Comparison of ENCODE assay signal across 27 cellular contexts in the genomic region with DNA sequence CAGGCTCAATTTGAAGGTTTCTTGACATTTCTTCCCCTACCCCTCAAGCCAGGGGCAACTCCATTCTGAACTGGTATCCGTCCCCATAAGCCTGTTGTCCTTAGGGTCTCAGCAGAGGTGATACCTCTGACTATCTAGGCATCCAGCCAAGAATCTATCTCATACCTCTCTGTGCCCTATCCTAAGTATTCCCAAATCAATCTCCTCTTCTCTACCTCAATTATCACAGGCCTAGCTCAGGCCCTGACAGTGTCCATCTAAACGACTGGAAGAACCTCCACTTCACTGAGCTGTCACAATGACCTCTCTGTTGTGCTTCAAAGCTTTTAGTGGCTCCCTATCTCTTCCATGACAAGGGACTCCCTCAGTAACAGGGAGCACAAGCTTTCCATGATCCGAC. TPM values are rescaled to one million over a fixed set of nuclear protein-coding genes. Genes with fewer than 3 reads are reported as not detected.
DNase-seq lines count a peak whose midpoint lies in the region; ATAC-seq and TF ChIP-seq lines count a peak whose summit lies in the region.
"Had no signal": no experiment of that assay in that cellular context is flagged by ENCODE, and none has a peak within 500 bp of the region (broad histone marks: within the 10 kb centered on the region; RNA-seq: fewer than 3 reads in every experiment).

No MANE protein-coding gene starts in this region.

- CTCF ChIA-PET in activated CD4-positive, alpha-beta T cell treated with anti-CD3 and anti-CD28 coated beads, Interleukin-2, amount 10 ng/mL, durations not matched to agents 7 days and 5 days (lab: Charles Lee), result no interaction called here
- CTCF ChIA-PET in activated CD8-positive, alpha-beta memory T cell treated with anti-CD3 and anti-CD28 coated beads, Interleukin-2, amount 10 ng/mL, durations not matched to agents 7 days and 5 days (lab: Charles Lee), result no interaction called here
- CTCF ChIA-PET in PC-3 (lab: Charles Lee), result no interaction called here

- BruUV-seq in PC-3 (replicated peaks; lab: Mats Ljungman, UMichigan), result no TSS peak

- H3K27ac Mint-ChIP-seq in activated CD4-positive, alpha-beta T cell treated with anti-CD3 and anti-CD28 coated beads, Interleukin-2, amount 10 ng/mL, durations not matched to agents 7 days and 5 days, result peak overlapping the region; percentile 6
- H3K27ac Mint-ChIP-seq in T-helper 17 cell, result no peak overlapping the region
- H3K27ac Mint-ChIP-seq in central memory CD8-positive, alpha-beta T cell (ENCODE audit: low read depth), result peak overlapping the region; percentile 36
- no peak overlapping the region for H3K27ac Mint-ChIP-seq in activated CD8-positive, alpha-beta memory T cell treated with anti-CD3 and anti-CD28 coated beads, Interleukin-2, amount 10 ng/mL, durations not matched to agents 7 days and 5 days

- H3K4me3 ChIP-seq in neutrophil (ENCODE audit: low read depth in 1 of 2, low read length in 1 of 2) (no peak overlapping the region), PC-3 (ENCODE audit: low read length) (no peak overlapping the region)

- H4K20me1 ChIP-seq in PC-3 (ENCODE audit: low read length), result no peaks in the 10 kb centered on the region

- H3K4me1 Mint-ChIP-seq in activated CD4-positive, alpha-beta T cell treated with anti-CD3 and anti-CD28 coated beads, Interleukin-2, amount 10 ng/mL, durations not matched to agents 7 days and 5 days, result no peaks in the 10 kb centered on the region
- H3K4me1 Mint-ChIP-seq in T-helper 17 cell, result peaks cover 21% of the 10 kb centered on the region
- peaks cover 6% of the 10 kb centered on the region for H3K4me1 Mint-ChIP-seq in central memory CD8-positive, alpha-beta T cell
- H3K4me1 Mint-ChIP-seq in activated CD8-positive, alpha-beta memory T cell treated with anti-CD3 and anti-CD28 coated beads, Interleukin-2, amount 10 ng/mL, durations not matched to agents 7 days and 5 days, result no peaks in the 10 kb centered on the region
- H3K4me1 Mint-ChIP-seq: CD14-positive monocyte had no signal

- no peaks in the 10 kb centered on the region for H3K79me2 ChIP-seq in PC-3 (ENCODE audit: low read length)

- peaks cover 34% of the 10 kb centered on the region for H3K36me3 Mint-ChIP-seq in activated CD4-positive, alpha-beta T cell treated with anti-CD3 and anti-CD28 coated beads, Interleukin-2, amount 10 ng/mL, durations not matched to agents 7 days and 5 days (ENCODE audit: low read depth)
- peaks cover 15% of the 10 kb centered on the region for H3K36me3 Mint-ChIP-seq in T-helper 17 cell (ENCODE audit: low read depth)
- peaks cover 54% of the 10 kb centered on the region for H3K36me3 Mint-ChIP-seq in central memory CD8-positive, alpha-beta T cell (ENCODE audit: insufficient read depth)
- peaks cover 48% of the 10 kb centered on the region for H3K36me3 Mint-ChIP-seq in activated CD8-positive, alpha-beta memory T cell treated with anti-CD3 and anti-CD28 coated beads, Interleukin-2, amount 10 ng/mL, durations not matched to agents 7 days and 5 days

- H3K9me2 ChIP-seq in PC-3 (replicated peaks; ENCODE audit: low read length), result no peaks in the 10 kb centered on the region

- no peak for TF ChIP-seq CTCF in neutrophil (IDR thresholded peaks at IDR 0.05)
- TF ChIP-seq CTCF in PC-3 (conservative IDR thresholded peaks at IDR 0.05; ENCODE audit: low read depth, low read length), result no peak

- H3K36me3 ChIP-seq in neutrophil (peaks cover 92% of the 10 kb centered on the region), PC-3 (ENCODE audit: low read depth, low read length) (peaks cover 15% of the 10 kb centered on the region; the same call in 1 of the 2 replicates)

- DNase-seq in activated CD4-positive, alpha-beta T cell treated with anti-CD3 and anti-CD28 coated beads, Interleukin-2, amount 10 ng/mL, durations not matched to agents 7 days and 5 days, result no peak
- no peak for DNase-seq in activated CD4-positive, alpha-beta T cell treated with anti-CD3 and anti-CD28 coated beads for 4 hours
- DNase-seq in T-helper 17 cell, result no peak
- DNase-seq in central memory CD8-positive, alpha-beta T cell (ENCODE audit: low spot score in 2 of 2), result no peak
- DNase-seq in activated CD8-positive, alpha-beta memory T cell treated with anti-CD3 and anti-CD28 coated beads, Interleukin-2, amount 10 ng/mL, durations not matched to agents 7 days and 5 days, result no peak
- no peak for DNase-seq in PC-3
- DNase-seq: 8988T, ACHN, BE2C, Calu3, DMS79 treated with DMSO at 0.1 percent for 48 hours, IMR-90, NCI-H1048, NCI-H1417, NCI-H1694, NCI-H2029 treated with DMSO at 0.1 percent for 48 hours, NCI-H226, NCI-H510A, NCI-H69, SHP77 had no signal

- H3K9me3 ChIP-seq in T-helper 17 cell (ENCODE audit: control insufficient read depth, low read length, poor library complexity, severe bottlenecking) (no peaks in the 10 kb centered on the region), neutrophil (no peaks in the 10 kb centered on the region), PC-3 (ENCODE audit: low read length) (no peaks in the 10 kb centered on the region)
- H3K9me3 ChIP-seq: BE2C had no signal

- no peak overlapping the region for H3K9ac ChIP-seq in PC-3 (ENCODE audit: low read length)
- H3K9ac ChIP-seq: KMS-11 had no signal

- no peak overlapping the region for H3K4me2 ChIP-seq in PC-3 (ENCODE audit: low read length)
- H3K4me2 ChIP-seq: KMS-11 had no signal

- no peaks in the 10 kb centered on the region for H3K27me3 ChIP-seq in neutrophil
- no peaks in the 10 kb centered on the region for H3K27me3 ChIP-seq in PC-3 (ENCODE audit: low read length)
- H3K27me3 ChIP-seq: BE2C had no signal

- ATAC-seq in T-helper 17 cell (no peak), HG02870 (IDR thresholded peaks at IDR 0.05; ENCODE audit: unreplicated experiment) (no peak), PC-3 (no peak)
- ATAC-seq in central memory CD8-positive, alpha-beta T cell (replicated peaks; ENCODE audit: extremely low read depth, poor library complexity, severe bottlenecking), result no peak
- ATAC-seq in activated CD8-positive, alpha-beta memory T cell treated with anti-CD3 and anti-CD28 coated beads, Interleukin-2, amount 10 ng/mL, durations not matched to agents 7 days and 5 days, result no peak
- ATAC-seq: HCT116, Panc1 had no signal

- H2AFZ ChIP-seq in PC-3 (ENCODE audit: low read length), result no peak overlapping the region

- H3K4me3 Mint-ChIP-seq in activated CD4-positive, alpha-beta T cell treated with anti-CD3 and anti-CD28 coated beads, Interleukin-2, amount 10 ng/mL, durations not matched to agents 7 days and 5 days, result no peak overlapping the region
- peak overlapping the region; percentile 31 for H3K4me3 Mint-ChIP-seq in T-helper 17 cell
- no peak overlapping the region for H3K4me3 Mint-ChIP-seq in central memory CD8-positive, alpha-beta T cell
- H3K4me3 Mint-ChIP-seq in activated CD8-positive, alpha-beta memory T cell treated with anti-CD3 and anti-CD28 coated beads, Interleukin-2, amount 10 ng/mL, durations not matched to agents 7 days and 5 days, result no peak overlapping the region
- H3K4me3 Mint-ChIP-seq: CD14-positive monocyte had no signal

- no peaks in the 10 kb centered on the region for H3K9me3 Mint-ChIP-seq in activated CD4-positive, alpha-beta T cell treated with anti-CD3 and anti-CD28 coated beads, Interleukin-2, amount 10 ng/mL, durations not matched to agents 7 days and 5 days
- no peaks in the 10 kb centered on the region for H3K9me3 Mint-ChIP-seq in central memory CD8-positive, alpha-beta T cell
- no peaks in the 10 kb centered on the region for H3K9me3 Mint-ChIP-seq in activated CD8-positive, alpha-beta memory T cell treated with anti-CD3 and anti-CD28 coated beads, Interleukin-2, amount 10 ng/mL, durations not matched to agents 7 days and 5 days (ENCODE audit: low read depth)
- H3K9me3 Mint-ChIP-seq: CD14-positive monocyte had no signal

- H3K27ac ChIP-seq in neutrophil (peak overlapping the region; percentile 28), PC-3 (ENCODE audit: low read length) (no peak overlapping the region)
- H3K27ac ChIP-seq: KMS-11, RWPE1 had no signal

- H3F3A ChIP-seq in PC-3 (ENCODE audit: low read length, unreplicated experiment), result no peaks in the 10 kb centered on the region

- no peaks in the 10 kb centered on the region for H3K27me3 Mint-ChIP-seq in activated CD4-positive, alpha-beta T cell treated with anti-CD3 and anti-CD28 coated beads, Interleukin-2, amount 10 ng/mL, durations not matched to agents 7 days and 5 days
- no peaks in the 10 kb centered on the region for H3K27me3 Mint-ChIP-seq in T-helper 17 cell
- H3K27me3 Mint-ChIP-seq in central memory CD8-positive, alpha-beta T cell, result no peaks in the 10 kb centered on the region
- no peaks in the 10 kb centered on the region for H3K27me3 Mint-ChIP-seq in activated CD8-positive, alpha-beta memory T cell treated with anti-CD3 and anti-CD28 coated beads, Interleukin-2, amount 10 ng/mL, durations not matched to agents 7 days and 5 days

- intact Hi-C loops in PC-3 (cut with micrococcal nuclease), result no loop called here

- H3K4me1 ChIP-seq in neutrophil (ENCODE audit: control insufficient read depth in 1 of 2, insufficient read depth in 1 of 2, low read depth in 1 of 2, low read length in 1 of 2) (no peaks in the 10 kb centered on the region), PC-3 (ENCODE audit: insufficient read depth, low read length) (no peaks in the 10 kb centered on the region)

- POLR2A ChIA-PET in activated CD4-positive, alpha-beta T cell treated with anti-CD3 and anti-CD28 coated beads, Interleukin-2, amount 10 ng/mL, durations not matched to agents 7 days and 5 days (lab: Charles Lee), result no interaction called here
- POLR2A ChIA-PET in PC-3 (lab: Charles Lee; ENCODE audit: unreplicated experiment), result no interaction called here

RNA-seq across cellular contexts. Expression of a gene that starts 26.9 kb away (rescaled TPM):
- total RNA-seq in activated CD4-positive, alpha-beta T cell treated with anti-CD3 and anti-CD28 coated beads, Interleukin-2, amount 10 ng/mL, durations not matched to agents 7 days and 5 days, result 10 to 100 TPM; 45.0 to 51.2 TPM
- total RNA-seq in T-helper 17 cell (10 to 100 TPM; 23.1 to 24.9 TPM), PC-3 (2014; rRNA removed) (12.4 and 15.3 TPM in 2 replicates)
- total RNA-seq in activated CD8-positive, alpha-beta memory T cell treated with anti-CD3 and anti-CD28 coated beads, Interleukin-2, amount 10 ng/mL, durations not matched to agents 7 days and 5 days, result 10 to 100 TPM; 57.8 to 67.0 TPM

RNA-seq across cellular contexts. Expression of a gene that starts 27.7 kb away (rescaled TPM):
- 10 to 100 TPM; 19.7 to 19.9 TPM for total RNA-seq in activated CD4-positive, alpha-beta T cell treated with anti-CD3 and anti-CD28 coated beads, Interleukin-2, amount 10 ng/mL, durations not matched to agents 7 days and 5 days
- total RNA-seq in T-helper 17 cell, result 10 to 100 TPM; 10.2 to 11.1 TPM
- 10 to 100 TPM; 27.0 to 32.4 TPM for total RNA-seq in activated CD8-positive, alpha-beta memory T cell treated with anti-CD3 and anti-CD28 coated beads, Interleukin-2, amount 10 ng/mL, durations not matched to agents 7 days and 5 days
- 49.4 and 55.1 TPM in 2 replicates for total RNA-seq in PC-3 (2014; rRNA removed)

RNA-seq across cellular contexts. Expression of a gene that starts 42.8 kb away (rescaled TPM):
- 10 to 100 TPM; 33.3 to 34.0 TPM for total RNA-seq in activated CD4-positive, alpha-beta T cell treated with anti-CD3 and anti-CD28 coated beads, Interleukin-2, amount 10 ng/mL, durations not matched to agents 7 days and 5 days
- total RNA-seq in T-helper 17 cell (10 to 100 TPM; 31.6 to 32.7 TPM), PC-3 (2014; rRNA removed) (22.2 and 25.0 TPM in 2 replicates)
- 10 to 100 TPM; 31.1 to 36.4 TPM for total RNA-seq in activated CD8-positive, alpha-beta memory T cell treated with anti-CD3 and anti-CD28 coated beads, Interleukin-2, amount 10 ng/mL, durations not matched to agents 7 days and 5 days

Comparison
In these comparisons a context has a peak if more than half of its experiments do, and no peak if none do; other contexts are left out.
1. H3K27ac Mint-ChIP-seq: peak in activated CD4-positive, alpha-beta T cell treated with anti-CD3 and anti-CD28 coated beads, Interleukin-2, amount 10 ng/mL, durations not matched to agents 7 days and 5 days (single experiment) and central memory CD8-positive, alpha-beta T cell (single experiment); none in T-helper 17 cell (single experiment) and activated CD8-positive, alpha-beta memory T cell treated with anti-CD3 and anti-CD28 coated beads, Interleukin-2, amount 10 ng/mL, durations not matched to agents 7 days and 5 days (single experiment).